18 cellular contexts compared by ENCODE assay signal in genomic region chr3:73504852-73505251, GRCh38.
"Had no signal": no experiment of that assay in that cellular context is flagged by ENCODE, and none has a peak within 500 bp of the region (broad histone marks: within the 10 kb centered on the region; RNA-seq: fewer than 3 reads in every experiment).

No MANE protein-coding gene starts in this region.

- H3K4me1 Mint-ChIP-seq: activated CD4-positive, alpha-beta T cell treated with anti-CD3 and anti-CD28 coated beads, Interleukin-2, amount 10 ng/mL, durations not matched to agents 7 days and 5 days; central memory CD8-positive, alpha-beta T cell; stimulated activated naive CD8-positive, alpha-beta T cell treated with anti-CD3 and anti-CD28 coated beads, Interleukin-15, amount 100 ng/mL, for 72 hours had no signal

- H3K27me3 ChIP-seq: suprapubic skin, vagina had no signal

- H3K4me3 ChIP-seq: lower lobe of right lung, skin epidermis, suprapubic skin, vagina had no signal

- ATAC-seq: activated T-cell treated with anti-CD3 and anti-CD28 coated beads, Interleukin-2, amount 50 U/mL, for 4 hours; lower lobe of right lung; natural killer cell treated with Interleukin-12 subunit alpha and Interleukin-12 subunit beta and Interleukin-15 and Interleukin-18, amount 100 ng/mL, for 72 hours; stimulated activated naive CD8-positive, alpha-beta T cell treated with anti-CD3 and anti-CD28 coated beads, Interleukin-15, amount 100 ng/mL, for 72 hours had no signal

- H3K9me3 ChIP-seq: lower lobe of right lung, suprapubic skin, vagina had no signal

- H3K4me1 ChIP-seq: lower lobe of right lung, parathyroid adenoma had no signal

- H3K36me3 ChIP-seq: lower lobe of right lung, suprapubic skin, vagina had no signal

- H3K27ac Mint-ChIP-seq: activated CD4-positive, alpha-beta T cell treated with anti-CD3 and anti-CD28 coated beads, Interleukin-2, amount 10 ng/mL, durations not matched to agents 7 days and 5 days; activated naive CD4-positive, alpha-beta T cell treated with anti-CD3 and anti-CD28 coated beads for 36 hours; natural killer cell treated with Interleukin-12 subunit alpha and Interleukin-12 subunit beta and Interleukin-15 and Interleukin-18, amount 100 ng/mL, for 72 hours; stimulated activated naive CD8-positive, alpha-beta T cell treated with anti-CD3 and anti-CD28 coated beads, Interleukin-15, amount 100 ng/mL, for 72 hours had no signal

- DNase-seq: activated CD4-positive, alpha-beta T cell treated with anti-CD3 and anti-CD28 coated beads, Interleukin-2, amount 10 ng/mL, durations not matched to agents 7 days and 5 days; activated CD8-positive, alpha-beta memory T cell treated with anti-CD3 and anti-CD28 coated beads, Interleukin-2, amount 50 U/mL, for 4 hours; activated naive CD4-positive, alpha-beta T cell treated with anti-CD3 and anti-CD28 coated beads for 36 hours; activated T-cell treated with anti-CD3 and anti-CD28 coated beads, Interleukin-2, amount 50 U/mL, for 4 hours; cortex of kidney; lower lobe of right lung; retina; stimulated activated CD4-positive, alpha-beta T cell treated with anti-CD3 and anti-CD28 coated beads, Interleukin-4, amount 100 ng/mL, for 1 hour; stimulated activated naive CD8-positive, alpha-beta T cell treated with anti-CD3 and anti-CD28 coated beads, Interleukin-15, amount 100 ng/mL, for 72 hours; T1000; trophoblast cell had no signal

- H3K27ac ChIP-seq: lower lobe of right lung, parathyroid adenoma, skin epidermis, suprapubic skin, vagina had no signal

- H3K36me3 Mint-ChIP-seq: natural killer cell treated with Interleukin-12 subunit alpha and Interleukin-12 subunit beta and Interleukin-15 and Interleukin-18, amount 100 ng/mL, for 72 hours had no signal

- H3K9me3 Mint-ChIP-seq: activated CD4-positive, alpha-beta T cell treated with anti-CD3 and anti-CD28 coated beads, Interleukin-2, amount 10 ng/mL, durations not matched to agents 7 days and 5 days; activated naive CD4-positive, alpha-beta T cell treated with anti-CD3 and anti-CD28 coated beads for 36 hours; activated T-cell treated with anti-CD3 and anti-CD28 coated beads, Interleukin-2, amount 50 U/mL, for 4 hours; central memory CD8-positive, alpha-beta T cell; natural killer cell treated with Interleukin-12 subunit alpha and Interleukin-12 subunit beta and Interleukin-15 and Interleukin-18, amount 100 ng/mL, for 72 hours; stimulated activated naive CD8-positive, alpha-beta T cell treated with anti-CD3 and anti-CD28 coated beads, Interleukin-15, amount 100 ng/mL, for 72 hours had no signal

- H3K4me3 Mint-ChIP-seq: activated CD4-positive, alpha-beta T cell treated with anti-CD3 and anti-CD28 coated beads, Interleukin-2, amount 10 ng/mL, durations not matched to agents 7 days and 5 days; activated naive CD4-positive, alpha-beta T cell treated with anti-CD3 and anti-CD28 coated beads for 36 hours; activated T-cell treated with anti-CD3 and anti-CD28 coated beads, Interleukin-2, amount 50 U/mL, for 4 hours; brain; central memory CD8-positive, alpha-beta T cell; natural killer cell treated with Interleukin-12 subunit alpha and Interleukin-12 subunit beta and Interleukin-15 and Interleukin-18, amount 100 ng/mL, for 72 hours; stimulated activated naive CD8-positive, alpha-beta T cell treated with anti-CD3 and anti-CD28 coated beads, Interleukin-15, amount 100 ng/mL, for 72 hours had no signal
